27 cellular contexts compared by ENCODE assay signal in genomic region chr1:187987236-187987776, GRCh38.
DNase-seq lines count a peak whose midpoint lies in the region; ATAC-seq, FAIRE-seq and TF ChIP-seq lines count a peak whose summit lies in the region.
"Had no signal": no experiment of that assay in that cellular context is flagged by ENCODE, and none has a peak within 500 bp of the region (broad histone marks: within the 10 kb centered on the region; RNA-seq: fewer than 3 reads in every experiment).

No MANE protein-coding gene starts in this region.

- no TSS peak for BruUV-seq in PC-9 (replicated peaks; lab: Mats Ljungman, UMichigan)

- H3K4me1 Mint-ChIP-seq in natural killer cell treated with Interleukin-12 subunit alpha and Interleukin-12 subunit beta and Interleukin-15 and Interleukin-18, amount 100 ng/mL, for 72 hours (ENCODE audit: low read depth in 2 of 2): no peaks in the 10 kb centered on the region
- H3K4me1 Mint-ChIP-seq: activated naive CD8-positive, alpha-beta T cell treated with anti-CD3 and anti-CD28 coated beads, Interleukin-2, amount 10 ng/mL, durations not matched to agents 7 days and 5 days; activated T-helper 17 cell treated with anti-CD3 and anti-CD28 coated beads, Interleukin-2, amount 50 U/mL, for 72 hours; memory B cell; naive thymus-derived CD4-positive, alpha-beta T cell; stimulated activated memory B cell treated with anti-CD40 and anti-IgM and Interleukin-4, amounts not matched to agents 10 μg/mL and 1 μg/mL and 100 μg/mL, for 72 hours had no signal

- peaks cover 5% of the 10 kb centered on the region for H3K36me3 Mint-ChIP-seq in natural killer cell treated with Interleukin-12 subunit alpha and Interleukin-12 subunit beta and Interleukin-15 and Interleukin-18, amount 100 ng/mL, for 72 hours
- H3K36me3 Mint-ChIP-seq: activated naive CD8-positive, alpha-beta T cell treated with anti-CD3 and anti-CD28 coated beads, Interleukin-2, amount 10 ng/mL, durations not matched to agents 7 days and 5 days; CD8-positive, alpha-beta T cell; memory B cell; naive thymus-derived CD4-positive, alpha-beta T cell; stimulated activated memory B cell treated with anti-CD40 and anti-IgM and Interleukin-4, amounts not matched to agents 10 μg/mL and 1 μg/mL and 100 μg/mL, for 72 hours had no signal

- CTCF ChIA-PET in PC-9 (lab: Charles Lee): no interaction called here

- H2AFZ ChIP-seq in PC-9: peak overlapping the region; percentile 64; the same call in 1 of the 2 replicates

- no peaks in the 10 kb centered on the region for H3K27me3 ChIP-seq in PC-9 (ENCODE audit: insufficient read depth, low read depth)
- H3K27me3 ChIP-seq: brain microvascular endothelial cell, ovary, sigmoid colon, testis had no signal

- H3K4me3 Mint-ChIP-seq in natural killer cell treated with Interleukin-12 subunit alpha and Interleukin-12 subunit beta and Interleukin-15 and Interleukin-18, amount 100 ng/mL, for 72 hours: no peak overlapping the region
- H3K4me3 Mint-ChIP-seq: activated naive CD8-positive, alpha-beta T cell treated with anti-CD3 and anti-CD28 coated beads, Interleukin-2, amount 10 ng/mL, durations not matched to agents 7 days and 5 days; activated T-helper 17 cell treated with anti-CD3 and anti-CD28 coated beads, Interleukin-2, amount 50 U/mL, for 72 hours; CD8-positive, alpha-beta T cell; dendritic cell treated with granulocyte-macrophage colony-stimulating factor and Interleukin-4, amounts not matched to agents 40 ng/mL and 50 ng/mL, for 4 days; memory B cell; naive thymus-derived CD4-positive, alpha-beta T cell; stimulated activated memory B cell treated with anti-CD40 and anti-IgM and Interleukin-4, amounts not matched to agents 10 μg/mL and 1 μg/mL and 100 μg/mL, for 72 hours had no signal

- no peak overlapping the region for H3K27ac ChIP-seq in PC-9
- H3K27ac ChIP-seq: brain microvascular endothelial cell, epithelial cell of prostate, ovary, sigmoid colon, SK-N-MC, testis had no signal

- POLR2A ChIA-PET in PC-9 (lab: Charles Lee; ENCODE audit: unreplicated experiment): no interaction called here

- FAIRE-seq in D721Med (lab: Jason Lieb, UNC): peak; percentile 93

- no peaks in the 10 kb centered on the region for H3K9me3 ChIP-seq in PC-9 (ENCODE audit: insufficient read depth, low read depth)
- H3K9me3 ChIP-seq: ovary, sigmoid colon, testis had no signal

- no peaks in the 10 kb centered on the region for H3K36me3 ChIP-seq in PC-9 (ENCODE audit: low read depth)
- H3K36me3 ChIP-seq: brain microvascular endothelial cell, ovary, sigmoid colon had no signal

- no peaks in the 10 kb centered on the region for H3K4me1 ChIP-seq in PC-9 (replicated peaks; ENCODE audit: insufficient read depth)
- H3K4me1 ChIP-seq: sigmoid colon, testis had no signal

- 0 out of 2 replicates have a peak overlapping the region, but pooled peaks have one; percentile 14 for H3K4me2 ChIP-seq in PC-9

- H3K9me2 ChIP-seq in PC-9 (ENCODE audit: insufficient read depth): no peaks in the 10 kb centered on the region

- intact Hi-C loops in PC-9 (cut with micrococcal nuclease; ENCODE audit: unreplicated experiment): no loop called here

- H4K20me1 ChIP-seq in PC-9 (ENCODE audit: insufficient read depth): no peaks in the 10 kb centered on the region

- no peaks in the 10 kb centered on the region for H3K27me3 Mint-ChIP-seq in natural killer cell treated with Interleukin-12 subunit alpha and Interleukin-12 subunit beta and Interleukin-15 and Interleukin-18, amount 100 ng/mL, for 72 hours
- H3K27me3 Mint-ChIP-seq: activated naive CD8-positive, alpha-beta T cell treated with anti-CD3 and anti-CD28 coated beads, Interleukin-2, amount 10 ng/mL, durations not matched to agents 7 days and 5 days; activated T-helper 17 cell treated with anti-CD3 and anti-CD28 coated beads, Interleukin-2, amount 50 U/mL, for 72 hours; dendritic cell treated with granulocyte-macrophage colony-stimulating factor and Interleukin-4, amounts not matched to agents 40 ng/mL and 50 ng/mL, for 4 days; memory B cell; naive thymus-derived CD4-positive, alpha-beta T cell; stimulated activated memory B cell treated with anti-CD40 and anti-IgM and Interleukin-4, amounts not matched to agents 10 μg/mL and 1 μg/mL and 100 μg/mL, for 72 hours had no signal

- H3K9me3 Mint-ChIP-seq in natural killer cell treated with Interleukin-12 subunit alpha and Interleukin-12 subunit beta and Interleukin-15 and Interleukin-18, amount 100 ng/mL, for 72 hours: peaks cover 3% of the 10 kb centered on the region
- H3K9me3 Mint-ChIP-seq: activated naive CD8-positive, alpha-beta T cell treated with anti-CD3 and anti-CD28 coated beads, Interleukin-2, amount 10 ng/mL, durations not matched to agents 7 days and 5 days; memory B cell; stimulated activated memory B cell treated with anti-CD40 and anti-IgM and Interleukin-4, amounts not matched to agents 10 μg/mL and 1 μg/mL and 100 μg/mL, for 72 hours had no signal

- H3K79me2 ChIP-seq in PC-9 (ENCODE audit: low read depth): no peaks in the 10 kb centered on the region

- H3K4me3 ChIP-seq in PC-9: no peak overlapping the region
- H3K4me3 ChIP-seq: ovary, sigmoid colon, SK-N-MC, testis had no signal

- H3F3A ChIP-seq in PC-9 (ENCODE audit: insufficient read depth, low read depth): no peaks in the 10 kb centered on the region

- no peak overlapping the region for H3K27ac Mint-ChIP-seq in natural killer cell treated with Interleukin-12 subunit alpha and Interleukin-12 subunit beta and Interleukin-15 and Interleukin-18, amount 100 ng/mL, for 72 hours
- H3K27ac Mint-ChIP-seq: activated naive CD8-positive, alpha-beta T cell treated with anti-CD3 and anti-CD28 coated beads, Interleukin-2, amount 10 ng/mL, durations not matched to agents 7 days and 5 days; activated T-helper 17 cell treated with anti-CD3 and anti-CD28 coated beads, Interleukin-2, amount 50 U/mL, for 72 hours; CD8-positive, alpha-beta T cell; dendritic cell treated with granulocyte-macrophage colony-stimulating factor and Interleukin-4, amounts not matched to agents 40 ng/mL and 50 ng/mL, for 4 days; memory B cell; naive thymus-derived CD4-positive, alpha-beta T cell; stimulated activated memory B cell treated with anti-CD40 and anti-IgM and Interleukin-4, amounts not matched to agents 10 μg/mL and 1 μg/mL and 100 μg/mL, for 72 hours had no signal

- DNase-seq in D721Med (ENCODE audit: insufficient read length, low spot score): no peak
- no peak for DNase-seq in PC-9
- no peak for DNase-seq in UCSD-AML1 (lab: John Stamatoyannopoulos, UW; ENCODE audit: unreplicated experiment)
- DNase-seq in T1000 (lab: John Stamatoyannopoulos, UW): no peak
- no peak for DNase-seq in SW 1271 (lab: John Stamatoyannopoulos, UW)
- DNase-seq in natural killer cell treated with Interleukin-12 subunit alpha and Interleukin-12 subunit beta and Interleukin-15 and Interleukin-18, amount 100 ng/mL, for 72 hours (ENCODE audit: low spot score): no peak
- DNase-seq: activated CD4-positive, alpha-beta T cell treated with anti-CD3 and anti-CD28 coated beads for 4 hours; activated naive CD8-positive, alpha-beta T cell treated with anti-CD3 and anti-CD28 coated beads, Interleukin-2, amount 10 ng/mL, durations not matched to agents 7 days and 5 days; brain microvascular endothelial cell; CD8-positive, alpha-beta T cell; DMS79; foreskin melanocyte; MV-4-11; naive thymus-derived CD4-positive, alpha-beta T cell; NCI-H2029 treated with DMSO at 0.1 percent for 48 hours; NCI-H446 treated with DMSO at 0.1 percent for 48 hours; ovary; sigmoid colon; testis had no signal

- TF ChIP-seq CTCF in D721Med (IDR thresholded peaks at IDR 0.05; ENCODE audit: insufficient read depth, missing control alignments) (no peak), PC-9 (conservative IDR thresholded peaks at IDR 0.05) (no peak)

- ATAC-seq in GM18909 (IDR thresholded peaks at IDR 0.05; ENCODE audit: poor library complexity, unreplicated experiment) (peak; percentile 33), HG03060 (IDR thresholded peaks at IDR 0.05; ENCODE audit: low read depth, unreplicated experiment) (peak; percentile 19)
- ATAC-seq in natural killer cell treated with Interleukin-12 subunit alpha and Interleukin-12 subunit beta and Interleukin-15 and Interleukin-18, amount 100 ng/mL, for 72 hours: no peak
- ATAC-seq: activated T-helper 17 cell treated with anti-CD3 and anti-CD28 coated beads, Interleukin-2, amount 50 U/mL, for 72 hours; CD8-positive, alpha-beta T cell; naive thymus-derived CD4-positive, alpha-beta T cell; stimulated activated memory B cell treated with anti-CD40 and anti-IgM and Interleukin-4, amounts not matched to agents 10 μg/mL and 1 μg/mL and 100 μg/mL, for 72 hours had no signal

Comparison
In these comparisons a context has a peak if more than half of its experiments do, and no peak if none do; other contexts are left out.
1. ATAC-seq: peak in GM18909 (single experiment) and HG03060 (single experiment); none in natural killer cell treated with Interleukin-12 subunit alpha and Interleukin-12 subunit beta and Interleukin-15 and Interleukin-18, amount 100 ng/mL, for 72 hours (0 of 2).